Comparison of ENCODE assay signal across 9 cellular contexts in genomic region chr13:89695343-89696257, GRCh38.
A peak's percentile ranks its signal among the peaks of the same experiment; 100 is the strongest.
DNase-seq lines count a peak whose midpoint lies in the region; ATAC-seq, FAIRE-seq and TF ChIP-seq lines count a peak whose summit lies in the region.
"Had no signal": no experiment of that assay in that cellular context is flagged by ENCODE, and none has a peak within 500 bp of the region (broad histone marks: within the 10 kb centered on the region; RNA-seq: fewer than 3 reads in every experiment).

No MANE protein-coding gene starts in this region.

- TF ChIP-seq CTCF in VCaP (conservative IDR thresholded peaks at IDR 0.05) (peak; percentile 85), coronary artery (IDR thresholded peaks at IDR 0.05) (no peak)

- no peak overlapping the region for H3K27ac ChIP-seq in VCaP
- H3K27ac ChIP-seq in coronary artery, result no peak overlapping the region

- H3K4me1 Mint-ChIP-seq in activated T-cell treated with anti-CD3 and anti-CD28 coated beads, Interleukin-2, amount 50 U/mL, for 72 hours (ENCODE audit: low read depth), result no peaks in the 10 kb centered on the region
- no peaks in the 10 kb centered on the region for H3K4me1 Mint-ChIP-seq in stimulated activated effector memory CD8-positive, alpha-beta T cell treated with anti-CD3 and anti-CD28 coated beads, Interleukin-12 subunit alpha, Interleukin-12 subunit beta, amount 100 ng/mL, for 72 hours
- H3K4me1 Mint-ChIP-seq: activated naive CD4-positive, alpha-beta T cell treated with anti-CD3 and anti-CD28 coated beads, Interleukin-2, amount 50 U/mL, for 24 hours had no signal

- H3K27ac Mint-ChIP-seq in activated T-cell treated with anti-CD3 and anti-CD28 coated beads, Interleukin-2, amount 50 U/mL, for 72 hours, result no peak overlapping the region
- H3K27ac Mint-ChIP-seq in stimulated activated effector memory CD8-positive, alpha-beta T cell treated with anti-CD3 and anti-CD28 coated beads, Interleukin-12 subunit alpha, Interleukin-12 subunit beta, amount 100 ng/mL, for 72 hours, result no peak overlapping the region
- H3K27ac Mint-ChIP-seq: activated naive CD4-positive, alpha-beta T cell treated with anti-CD3 and anti-CD28 coated beads, Interleukin-2, amount 50 U/mL, for 24 hours had no signal

- no peaks in the 10 kb centered on the region for H3K27me3 Mint-ChIP-seq in activated T-cell treated with anti-CD3 and anti-CD28 coated beads, Interleukin-2, amount 50 U/mL, for 72 hours (ENCODE audit: low read depth)
- H3K27me3 Mint-ChIP-seq: activated naive CD4-positive, alpha-beta T cell treated with anti-CD3 and anti-CD28 coated beads, Interleukin-2, amount 50 U/mL, for 24 hours had no signal

- peaks cover 2 to 10% of the 10 kb centered on the region in 2 donors for H3K9me3 Mint-ChIP-seq in activated T-cell treated with anti-CD3 and anti-CD28 coated beads, Interleukin-2, amount 50 U/mL, for 72 hours
- H3K9me3 Mint-ChIP-seq in stimulated activated effector memory CD8-positive, alpha-beta T cell treated with anti-CD3 and anti-CD28 coated beads, Interleukin-12 subunit alpha, Interleukin-12 subunit beta, amount 100 ng/mL, for 72 hours, result peaks cover 11% of the 10 kb centered on the region
- H3K9me3 Mint-ChIP-seq: activated naive CD4-positive, alpha-beta T cell treated with anti-CD3 and anti-CD28 coated beads, Interleukin-2, amount 50 U/mL, for 24 hours had no signal

- ATAC-seq in activated T-cell treated with anti-CD3 and anti-CD28 coated beads, Interleukin-2, amount 50 U/mL, for 72 hours (replicated peaks in 1 of 2), result no peak
- no peak for ATAC-seq in stimulated activated effector memory CD8-positive, alpha-beta T cell treated with anti-CD3 and anti-CD28 coated beads, Interleukin-12 subunit alpha, Interleukin-12 subunit beta, amount 100 ng/mL, for 72 hours

- peak; percentile 2 to 4 for DNase-seq in activated T-cell treated with anti-CD3 and anti-CD28 coated beads, Interleukin-2, amount 50 U/mL, for 72 hours
- DNase-seq in activated T-cell treated with anti-CD3 and anti-CD28 coated beads, Interleukin-2, amount 50 U/mL, for 1 hour, result no peak
- DNase-seq in NCI-H128 (lab: John Stamatoyannopoulos, UW; ENCODE audit: unreplicated experiment), result peak; percentile 1
- peak; percentile 81 for DNase-seq in inferior parietal cortex (ENCODE audit: extremely low spot score)
- peak; percentile 24 for DNase-seq in urothelium cell line (ENCODE audit: low spot score)
- DNase-seq in stimulated activated effector memory CD8-positive, alpha-beta T cell treated with anti-CD3 and anti-CD28 coated beads, Interleukin-12 subunit alpha, Interleukin-12 subunit beta, amount 100 ng/mL, for 72 hours (ENCODE audit: low spot score in 2 of 2), result no peak
- no peak for DNase-seq in coronary artery (ENCODE audit: low spot score)

- FAIRE-seq in urothelium cell line (lab: Jason Lieb, UNC), result no peak

- H3K36me3 Mint-ChIP-seq in activated T-cell treated with anti-CD3 and anti-CD28 coated beads, Interleukin-2, amount 50 U/mL, for 72 hours (ENCODE audit: insufficient read depth in 2 of 2), result peaks cover 0 to 2% of the 10 kb centered on the region in 2 donors
- H3K36me3 Mint-ChIP-seq in stimulated activated effector memory CD8-positive, alpha-beta T cell treated with anti-CD3 and anti-CD28 coated beads, Interleukin-12 subunit alpha, Interleukin-12 subunit beta, amount 100 ng/mL, for 72 hours, result no peaks in the 10 kb centered on the region
- H3K36me3 Mint-ChIP-seq: activated naive CD4-positive, alpha-beta T cell treated with anti-CD3 and anti-CD28 coated beads, Interleukin-2, amount 50 U/mL, for 24 hours had no signal

- no peak overlapping the region for H3K4me3 Mint-ChIP-seq in activated T-cell treated with anti-CD3 and anti-CD28 coated beads, Interleukin-2, amount 50 U/mL, for 72 hours
- no peak overlapping the region for H3K4me3 Mint-ChIP-seq in stimulated activated effector memory CD8-positive, alpha-beta T cell treated with anti-CD3 and anti-CD28 coated beads, Interleukin-12 subunit alpha, Interleukin-12 subunit beta, amount 100 ng/mL, for 72 hours
- H3K4me3 Mint-ChIP-seq: activated naive CD4-positive, alpha-beta T cell treated with anti-CD3 and anti-CD28 coated beads, Interleukin-2, amount 50 U/mL, for 24 hours had no signal

- no peak overlapping the region for H3K4me3 ChIP-seq in coronary artery

Comparison
In these comparisons a context has a peak if more than half of its experiments do, and no peak if none do; other contexts are left out.
1. DNase-seq: peak in activated T-cell treated with anti-CD3 and anti-CD28 coated beads, Interleukin-2, amount 50 U/mL, for 72 hours (2 of 2), NCI-H128 (single experiment), inferior parietal cortex (single experiment) and urothelium cell line (single experiment); none in activated T-cell treated with anti-CD3 and anti-CD28 coated beads, Interleukin-2, amount 50 U/mL, for 1 hour (single experiment), stimulated activated effector memory CD8-positive, alpha-beta T cell treated with anti-CD3 and anti-CD28 coated beads, Interleukin-12 subunit alpha, Interleukin-12 subunit beta, amount 100 ng/mL, for 72 hours (0 of 2) and coronary artery (single experiment).